Comparison of ENCODE assay signal across 9 cellular contexts in the genomic region with DNA sequence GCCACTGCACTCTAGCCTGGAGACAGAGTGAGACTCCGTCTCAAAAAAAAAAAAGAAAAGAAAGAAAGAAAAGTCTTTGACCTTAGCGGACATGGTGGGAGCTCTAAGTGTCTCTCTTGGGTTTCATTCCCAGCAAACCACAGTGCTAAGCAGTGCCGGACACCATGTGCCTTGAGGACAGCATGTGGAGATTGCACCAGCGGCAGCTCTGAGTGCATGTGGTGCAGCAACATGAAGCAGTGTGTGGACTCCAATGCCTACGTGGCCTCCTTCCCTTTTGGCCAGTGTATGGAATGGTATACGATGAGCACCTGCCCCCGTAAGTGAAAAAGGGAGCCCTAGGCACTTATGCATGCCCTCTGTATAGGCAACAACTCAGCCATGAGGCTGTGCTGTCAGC.
"Had no signal": no experiment of that assay in that cellular context is flagged by ENCODE, and none has a peak within 500 bp of the region (broad histone marks: within the 10 kb centered on the region; RNA-seq: fewer than 3 reads in every experiment).

No MANE protein-coding gene starts in this region.

- H3K4me3 Mint-ChIP-seq: HFFc6 had no signal

- H3K9me3 ChIP-seq: HAP-1 had no signal

- H3K4me3 ChIP-seq: GM23248, HAP-1, K562 had no signal

- FAIRE-seq: K562 had no signal

- ATAC-seq: HCT116, K562 had no signal

- DNase-seq: GM23248, GOT3, H7, HFFc6, IMR-90 had no signal

- H3K9ac ChIP-seq: GM23248 had no signal

- H3K27ac ChIP-seq: GM23248, HL-60 had no signal

- H2AFZ ChIP-seq: GM23248 had no signal

- H3K27ac Mint-ChIP-seq: HFFc6 had no signal

- H3K9me3 Mint-ChIP-seq: HFFc6 had no signal

- H3K4me1 ChIP-seq: HAP-1 had no signal
